ENCODE assay signal across 15 cellular contexts in genomic region chr13:75016225-75016624, GRCh38.
A peak's percentile ranks its signal among the peaks of the same experiment; 100 is the strongest.
DNase-seq lines count a peak whose midpoint lies in the region; ATAC-seq and TF ChIP-seq lines count a peak whose summit lies in the region.
"Had no signal": no experiment of that assay in that cellular context is flagged by ENCODE, and none has a peak within 500 bp of the region (broad histone marks: within the 10 kb centered on the region; RNA-seq: fewer than 3 reads in every experiment).

No MANE protein-coding gene starts in this region.

- no peak overlapping the region for H2AFZ ChIP-seq in PC-3 (ENCODE audit: low read length)
- H2AFZ ChIP-seq: GM23338 had no signal

- H3K27me3 Mint-ChIP-seq in endothelial cell (ENCODE audit: unreplicated experiment) = peaks cover 3% of the 10 kb centered on the region
- peaks cover 11 to 16% of the 10 kb centered on the region in 2 donors for H3K27me3 Mint-ChIP-seq in CD8-positive, alpha-beta memory T cell

- H3F3A ChIP-seq in PC-3 (ENCODE audit: low read length, unreplicated experiment) = no peaks in the 10 kb centered on the region

- H3K9me2 ChIP-seq in PC-3 (replicated peaks; ENCODE audit: low read length) = no peaks in the 10 kb centered on the region

- no peak overlapping the region for H3K4me3 ChIP-seq in PC-3 (ENCODE audit: low read length)
- H3K4me3 ChIP-seq in CD8-positive, alpha-beta memory T cell (ENCODE audit: low read length) = no peak overlapping the region
- H3K4me3 ChIP-seq: GM23338 had no signal

- peak; percentile 100 for ATAC-seq in PC-3
- ATAC-seq in GM21381 (IDR thresholded peaks at IDR 0.05; ENCODE audit: unreplicated experiment) = no peak
- ATAC-seq: GM23338 had no signal

- DNase-seq in M059J (ENCODE audit: low read depth) (peak; percentile 9), PC-3 (peak; percentile 58), fibroblast of peridontal ligament (ENCODE audit: extremely low read depth) (peak; percentile 18), endothelial cell (ENCODE audit: low spot score) (no peak)
- DNase-seq in CD8-positive, alpha-beta memory T cell = no peak
- DNase-seq: AML-193; CD4-positive, alpha-beta T cell; DMS153; DMS79; GDM1; HCEC 1CT had no signal

- H3K27ac Mint-ChIP-seq in endothelial cell (ENCODE audit: unreplicated experiment) = no peak overlapping the region
- H3K27ac Mint-ChIP-seq in CD8-positive, alpha-beta memory T cell = no peak overlapping the region
- H3K27ac Mint-ChIP-seq: CD4-positive, alpha-beta T cell; GM23338 had no signal

- no peaks in the 10 kb centered on the region for H3K79me2 ChIP-seq in PC-3 (ENCODE audit: low read length)

- H3K27me3 ChIP-seq in PC-3 (ENCODE audit: low read length) = no peaks in the 10 kb centered on the region
- H3K27me3 ChIP-seq in CD8-positive, alpha-beta memory T cell (ENCODE audit: insufficient read depth, low read length, poor library complexity, severe bottlenecking) = no peaks in the 10 kb centered on the region

- no peak overlapping the region for H3K9ac ChIP-seq in PC-3 (ENCODE audit: low read length)

- H3K4me1 Mint-ChIP-seq in endothelial cell (ENCODE audit: unreplicated experiment) = no peaks in the 10 kb centered on the region
- no peaks in the 10 kb centered on the region for H3K4me1 Mint-ChIP-seq in CD8-positive, alpha-beta memory T cell

- H3K4me2 ChIP-seq in PC-3 (ENCODE audit: low read length) = no peak overlapping the region
- H3K4me2 ChIP-seq: GM23338 had no signal

- H3K36me3 ChIP-seq in PC-3 (ENCODE audit: low read depth, low read length) = no peaks in the 10 kb centered on the region
- no peaks in the 10 kb centered on the region for H3K36me3 ChIP-seq in CD8-positive, alpha-beta memory T cell (ENCODE audit: insufficient read depth, low read length)

- no peaks in the 10 kb centered on the region for H3K9me3 ChIP-seq in PC-3 (ENCODE audit: low read length)
- H3K9me3 ChIP-seq in CD8-positive, alpha-beta memory T cell (ENCODE audit: low read length) = no peaks in the 10 kb centered on the region

- H3K27ac ChIP-seq in PC-3 (ENCODE audit: low read length) = no peak overlapping the region
- H3K27ac ChIP-seq in CD8-positive, alpha-beta memory T cell (ENCODE audit: low read depth, low read length) = no peak overlapping the region
- H3K27ac ChIP-seq: C4-2B, HL-60 had no signal

- no peaks in the 10 kb centered on the region for H3K36me3 Mint-ChIP-seq in endothelial cell (ENCODE audit: low read depth, unreplicated experiment)
- no peaks in the 10 kb centered on the region for H3K36me3 Mint-ChIP-seq in CD8-positive, alpha-beta memory T cell

- CTCF ChIA-PET in PC-3 (lab: Charles Lee) = no interaction called here
- CTCF ChIA-PET in CD8-positive, alpha-beta memory T cell (lab: Charles Lee) = no interaction called here

- H3K4me1 ChIP-seq in PC-3 (ENCODE audit: insufficient read depth, low read length) = peaks cover 11% of the 10 kb centered on the region
- no peaks in the 10 kb centered on the region for H3K4me1 ChIP-seq in CD8-positive, alpha-beta memory T cell (ENCODE audit: insufficient read depth, low read length)

- no peak overlapping the region for H3K4me3 Mint-ChIP-seq in endothelial cell (ENCODE audit: unreplicated experiment)
- no peak overlapping the region for H3K4me3 Mint-ChIP-seq in CD8-positive, alpha-beta memory T cell
- H3K4me3 Mint-ChIP-seq: CD4-positive, alpha-beta T cell; GM23338 had no signal

- POLR2A ChIA-PET in PC-3 (lab: Charles Lee; ENCODE audit: unreplicated experiment) = no interaction called here
- POLR2A ChIA-PET in CD8-positive, alpha-beta memory T cell (lab: Charles Lee) = no interaction called here

- intact Hi-C loops in PC-3 (cut with micrococcal nuclease) = no loop called here

- H3K9me3 Mint-ChIP-seq in endothelial cell (ENCODE audit: unreplicated experiment) = no peaks in the 10 kb centered on the region
- peaks cover 0 to 2% (median 0%) of the 10 kb centered on the region in 5 donors for H3K9me3 Mint-ChIP-seq in CD8-positive, alpha-beta memory T cell
- H3K9me3 Mint-ChIP-seq: CD4-positive, alpha-beta T cell; GM23338 had no signal

- no peaks in the 10 kb centered on the region for H4K20me1 ChIP-seq in PC-3 (ENCODE audit: low read length)

- TF ChIP-seq CTCF in PC-3 (conservative IDR thresholded peaks at IDR 0.05; ENCODE audit: low read depth, low read length) (no peak), endothelial cell (IDR thresholded peaks at IDR 0.05; ENCODE audit: unreplicated experiment) (no peak)

- no TSS peak for BruUV-seq in PC-3 (replicated peaks; lab: Mats Ljungman, UMichigan)

Comparison
In these comparisons a context has a peak if more than half of its experiments do, and no peak if none do; other contexts are left out.
1. DNase-seq: peak in M059J (single experiment), PC-3 (single experiment) and fibroblast of peridontal ligament (single experiment); none in endothelial cell (single experiment) and CD8-positive, alpha-beta memory T cell (0 of 5).